In genomic region chr10:72296829-72297280, GRCh38 we compare ENCODE assay signal across 8 cellular contexts. TPM values are rescaled to one million over a fixed set of nuclear protein-coding genes. Genes with fewer than 3 reads are reported as not detected.
A peak's percentile ranks its signal among the peaks of the same experiment; 100 is the strongest.
DNase-seq lines count a peak whose midpoint lies in the region; ATAC-seq, FAIRE-seq and TF ChIP-seq lines count a peak whose summit lies in the region.
"Not testable (repeated sequence)": the region's sequence is repeated elsewhere in the genome, so short reads cannot be mapped to it uniquely, and the experiment has no call there.

No MANE protein-coding gene starts in this region.

- intact Hi-C loops in GM12878 (cut with micrococcal nuclease; ENCODE audit: unreplicated experiment) = loop anchor here (1.0 to 2.0 kb wide), 7 partner anchors 23 to 164 kb away; partner anchors contain the start of gene DDIT4
- intact Hi-C loops in esophagus muscularis mucosa (cut with DNase I); lower lobe of right lung (cut with DNase I); transverse colon (cut with DNase I; ENCODE audit: low total_unique reads): not testable (repeated sequence)

- CTCF ChIA-PET in CD8-positive, alpha-beta memory T cell (lab: Charles Lee) = interaction anchor here (0.5 to 1.8 kb wide), 15 partner anchors 11 to 248 kb away, joined by 3 to 13 read pairs (median 5); partner anchors contain the start of gene SPOCK2
- CTCF ChIA-PET in WTC11 (lab: Charles Lee) = interaction anchor here (0.9 kb wide), 1 partner anchor 22 kb away, joined by 3 read pairs; no protein-coding TSS in a partner anchor
- CTCF ChIA-PET in GM12878 (lab: Yijun Ruan, JAX) = interaction anchor here (0.8 to 2.1 kb wide), 15 partner anchors 22 to 248 kb away, joined by 3 to 19 read pairs (median 4); no protein-coding TSS in a partner anchor

- peak overlapping the region; percentile 10 for H2BK12ac ChIP-seq in trophoblast cell (ENCODE audit: low read length)

- WGBS in GM12878 (ENCODE audit: insufficient coverage, insufficient replicate concordance, low lambda C conversion rate, missing lambda C conversion rate) = 1% methylated on average over 19 of the region's 19 CpGs
- WGBS in esophagus muscularis mucosa = 74% methylated on average over 19 of the region's 19 CpGs
- WGBS in trophoblast cell (ENCODE audit: extremely low coverage, insufficient coverage, insufficient read length) = no CpG with 5 or more reads among the region's 19 CpGs
- 68 to 71% methylated on average over 10 to 19 of the region's 19 CpGs for WGBS in transverse colon (ENCODE audit: low coverage in 1 of 2), 2 donors

- H3K27ac ChIP-seq in CD8-positive, alpha-beta memory T cell (ENCODE audit: low read depth, low read length) = peak overlapping the region; percentile 98
- H3K27ac ChIP-seq in GM12878 (ENCODE audit: control insufficient read depth, insufficient read depth) (peak overlapping the region; percentile 100), esophagus muscularis mucosa (replicated peaks in 1 of 4) (peak overlapping the region; percentile 88 to 96 (median 93)), lower lobe of right lung (peak overlapping the region; percentile 99), transverse colon (peak overlapping the region; percentile 87 to 96 (median 90))
- not testable (repeated sequence) for H3K27ac ChIP-seq in trophoblast cell (ENCODE audit: low read depth, low read length)

- not testable (repeated sequence) for TF ChIP-seq EP300 in GM12878 (IDR thresholded peaks at IDR 0.05; ENCODE audit: borderline replicate concordance in 1 of 2, control insufficient read depth in 1 of 2, low read depth in 2 of 2, low read length in 2 of 2); esophagus muscularis mucosa (IDR thresholded peaks at IDR 0.05); transverse colon (IDR thresholded peaks at IDR 0.05; ENCODE audit: low read depth)

- not testable (repeated sequence) for BruUV-seq in GM12878 (replicated peaks; lab: Mats Ljungman, UMichigan)

- not testable (repeated sequence) for H3K36me3 ChIP-seq in CD8-positive, alpha-beta memory T cell (ENCODE audit: insufficient read depth, low read length); GM12878 (ENCODE audit: control insufficient read depth in 2 of 2, insufficient read depth in 2 of 2, low read length in 1 of 2); esophagus muscularis mucosa; lower lobe of right lung; trophoblast cell (ENCODE audit: control insufficient read depth in 1 of 2, insufficient read depth in 2 of 2, low read length in 2 of 2); transverse colon

- H3K23ac ChIP-seq in trophoblast cell (ENCODE audit: low read length) = not testable (repeated sequence)

- H3K9me3 ChIP-seq in CD8-positive, alpha-beta memory T cell (ENCODE audit: low read length); GM12878 (replicated peaks; ENCODE audit: control insufficient read depth, insufficient read depth, low read length); esophagus muscularis mucosa; lower lobe of right lung; trophoblast cell (ENCODE audit: insufficient read depth, low read depth, low read length); transverse colon: not testable (repeated sequence)

- H3K79me1 ChIP-seq in trophoblast cell (ENCODE audit: low read length) = peaks cover 25% of the 10 kb centered on the region

- H4K8ac ChIP-seq in trophoblast cell (ENCODE audit: low read depth, low read length) = peak overlapping the region; percentile 55

- H3K36me3 Mint-ChIP-seq in CD8-positive, alpha-beta memory T cell; IgD-negative memory B cell; WTC11: not testable (repeated sequence)

- not testable (repeated sequence) for H4K20me1 ChIP-seq in GM12878 (ENCODE audit: control insufficient read depth, insufficient read depth)

- H3K14ac ChIP-seq in trophoblast cell (ENCODE audit: low read length) = peak overlapping the region; percentile 21

- H3K9me3 Mint-ChIP-seq in CD8-positive, alpha-beta memory T cell; IgD-negative memory B cell; WTC11: not testable (repeated sequence)

- not testable (repeated sequence) for TF ChIP-seq CTCF in WTC11 (IDR thresholded peaks at IDR 0.05); GM12878 (IDR thresholded peaks at IDR 0.05 in 2 of 3, conservative IDR thresholded peaks at IDR 0.05 in 1 of 3; ENCODE audit: control insufficient read depth in 2 of 3, extremely low read depth in 1 of 3, insufficient read depth in 1 of 3, low read depth in 3 of 3, low read length in 3 of 3); esophagus muscularis mucosa (IDR thresholded peaks at IDR 0.05); lower lobe of right lung (IDR thresholded peaks at IDR 0.05); transverse colon (IDR thresholded peaks at IDR 0.05)

- POLR2A ChIA-PET in CD8-positive, alpha-beta memory T cell (lab: Charles Lee) = interaction anchor here (0.5 to 2.3 kb wide), 15 partner anchors 20 to 1463 kb away, joined by 3 to 30 read pairs (median 5); partner anchors contain the start of genes ANAPC16, ASCC1 and DDIT4
- POLR2A ChIA-PET in WTC11 (lab: Charles Lee) = interaction anchor here (0.6 to 2.4 kb wide), 5 partner anchors 22 to 36 kb away, joined by 3 to 13 read pairs (median 3); no protein-coding TSS in a partner anchor
- POLR2A ChIA-PET in GM12878 (lab: Charles Lee) = interaction anchor here (1.0 to 3.5 kb wide), 16 partner anchors 10 to 165 kb away, joined by 3 to 93 read pairs (median 5); partner anchors contain the start of gene DDIT4

- peak overlapping the region; percentile 24 for H3K4me3 ChIP-seq in CD8-positive, alpha-beta memory T cell (ENCODE audit: low read length)
- H3K4me3 ChIP-seq in GM12878 (peak overlapping the region; percentile 66), esophagus muscularis mucosa (peak overlapping the region; percentile 71 to 77 (median 75)), lower lobe of right lung (peak overlapping the region; percentile 73), trophoblast cell (ENCODE audit: low read depth, low read length) (peak overlapping the region; percentile 12), transverse colon (peak overlapping the region in 2 of 4 donors; percentile 56 to 59)

- H2BK5ac ChIP-seq in trophoblast cell (ENCODE audit: low read depth, low read length, poor library complexity) = not testable (repeated sequence)

- DNase-seq in CD8-positive, alpha-beta memory T cell; WTC11 (ENCODE audit: low spot score); GM12878 (ENCODE audit: low read depth, low spot score); esophagus muscularis mucosa (ENCODE audit: extremely low spot score); lower lobe of right lung; trophoblast cell; transverse colon: not testable (repeated sequence)

- not testable (repeated sequence) for TF ChIP-seq RAD21 in GM12878 (IDR thresholded peaks at IDR 0.05; ENCODE audit: insufficient read depth, low read depth, low read length)

- H3K79me2 ChIP-seq in GM12878 (ENCODE audit: control insufficient read depth, insufficient read depth, low read length); trophoblast cell (ENCODE audit: control insufficient read depth, insufficient read depth, low read length, poor library complexity): not testable (repeated sequence)

- H4K12ac ChIP-seq in trophoblast cell (ENCODE audit: low read depth, low read length) = not testable (repeated sequence)

- peak overlapping the region; percentile 100 for H3K9ac ChIP-seq in GM12878 (ENCODE audit: control insufficient read depth, insufficient read depth, low read length)
- H3K9ac ChIP-seq in trophoblast cell (ENCODE audit: low read length) = not testable (repeated sequence)

- SMC1A ChIA-PET in GM12878 (lab: Charles Lee; ENCODE audit: uncharacterized antibody, unreplicated experiment) = interaction anchor here (0.8 to 3.6 kb wide), 22 partner anchors 9 to 164 kb away, joined by 3 to 34 read pairs (median 6); partner anchors contain the start of genes ANAPC16 and DDIT4

- peaks cover 67% of the 10 kb centered on the region for H3K4me1 ChIP-seq in CD8-positive, alpha-beta memory T cell (ENCODE audit: insufficient read depth, low read length)
- H3K4me1 ChIP-seq in GM12878 (ENCODE audit: control insufficient read depth, insufficient read depth, low read length) (peaks cover 53% of the 10 kb centered on the region), esophagus muscularis mucosa (peaks cover 8 to 24% (median 22%) of the 10 kb centered on the region in 4 donors), lower lobe of right lung (peaks cover 25% of the 10 kb centered on the region), trophoblast cell (ENCODE audit: control insufficient read depth in 1 of 2, insufficient read depth in 2 of 2, low read length in 2 of 2) (peaks cover 19 to 23% of the 10 kb centered on the region in 2 experiments), transverse colon (peaks cover 7 to 27% (median 13%) of the 10 kb centered on the region in 4 donors)

- not testable (repeated sequence) for H3K27me3 ChIP-seq in CD8-positive, alpha-beta memory T cell (ENCODE audit: insufficient read depth, low read length, poor library complexity, severe bottlenecking); GM12878 (replicated peaks in 1 of 2; ENCODE audit: control insufficient read depth in 2 of 2, insufficient read depth in 2 of 2, low read length in 1 of 2); esophagus muscularis mucosa; lower lobe of right lung (ENCODE audit: low read depth); trophoblast cell (ENCODE audit: insufficient read depth, low read length); transverse colon

- H2AK5ac ChIP-seq in trophoblast cell (ENCODE audit: low read length) = peak overlapping the region; percentile 85

- not testable (repeated sequence) for FAIRE-seq in GM12878 (lab: Jason Lieb, UNC)

- H3K4me2 ChIP-seq in GM12878 (ENCODE audit: control insufficient read depth, insufficient read depth) (peak overlapping the region; percentile 96), trophoblast cell (ENCODE audit: low read length) (peak overlapping the region; percentile 87)

- peak overlapping the region; percentile 31 for H3K4ac ChIP-seq in trophoblast cell (ENCODE audit: low read depth, low read length)

- not testable (repeated sequence) for TF ChIP-seq POLR2A in GM12878 (IDR thresholded peaks at IDR 0.05; ENCODE audit: low read depth, low read length); esophagus muscularis mucosa (IDR thresholded peaks at IDR 0.05; ENCODE audit: low read depth)
- TF ChIP-seq POLR2A in transverse colon (IDR thresholded peaks at IDR 0.05) = peak; percentile 32

- H3K4me3 Mint-ChIP-seq in CD8-positive, alpha-beta memory T cell = peak overlapping the region; percentile 76 to 89 (median 85)
- peak overlapping the region; percentile 89 to 96 (median 94) for H3K4me3 Mint-ChIP-seq in IgD-negative memory B cell
- peak overlapping the region; percentile 72 for H3K4me3 Mint-ChIP-seq in WTC11

- in situ Hi-C loops in GM12878 (cut with MboI); transverse colon (cut with MboI; ENCODE audit: low pct_ligation_motif_present in 1 of 4, low pct_unique_long_range_greater_than_20kb in 1 of 4, low sequenced_read_pairs in 3 of 4): not testable (repeated sequence)

- ATAC-seq in WTC11, GM12878, lower lobe of right lung: not testable (repeated sequence)

- not testable (repeated sequence) for H2BK120ac ChIP-seq in trophoblast cell (ENCODE audit: insufficient read depth, low read length, poor library complexity)

- peak overlapping the region; percentile 97 to 100 (median 99) for H3K27ac Mint-ChIP-seq in CD8-positive, alpha-beta memory T cell
- peak overlapping the region; percentile 99 to 100 (median 100) for H3K27ac Mint-ChIP-seq in IgD-negative memory B cell
- not testable (repeated sequence) for H3K27ac Mint-ChIP-seq in WTC11

- H3K4me1 Mint-ChIP-seq in CD8-positive, alpha-beta memory T cell = peaks cover 44 to 73% (median 54%) of the 10 kb centered on the region in 3 donors
- H3K4me1 Mint-ChIP-seq in IgD-negative memory B cell (peaks cover 23 to 34% (median 31%) of the 10 kb centered on the region in 3 donors), WTC11 (peaks cover 25% of the 10 kb centered on the region)

- RAD21 ChIA-PET in GM12878 (lab: Charles Lee; ENCODE audit: unreplicated experiment) = interaction anchor here (0.8 to 4.3 kb wide), 20 partner anchors 10 to 168 kb away, joined by 3 to 67 read pairs (median 6); partner anchors contain the start of genes ANAPC16, ASCC1 and DDIT4

- not testable (repeated sequence) for H3K27me3 Mint-ChIP-seq in CD8-positive, alpha-beta memory T cell; IgD-negative memory B cell; WTC11 (ENCODE audit: low read depth)

- peak overlapping the region; percentile 83 for H4K91ac ChIP-seq in trophoblast cell (ENCODE audit: low read depth, low read length)

- not testable (repeated sequence) for H2AFZ ChIP-seq in GM12878 (ENCODE audit: control insufficient read depth, low read depth, low read length)
- H2AFZ ChIP-seq in trophoblast cell (ENCODE audit: insufficient read depth, low read length, poor library complexity) = peak overlapping the region; percentile 28

- H3K18ac ChIP-seq in trophoblast cell (ENCODE audit: low read length) = not testable (repeated sequence)

RNA-seq across cellular contexts. Expression of gene DDIT4, which starts 23.1 kb away (rescaled TPM):
- 100 to 1,000 TPM; 144 to 156 TPM for total RNA-seq in CD8-positive, alpha-beta memory T cell
- 183 TPM for polyA plus RNA-seq in CD8-positive, alpha-beta memory T cell
- polyA plus RNA-seq in IgD-negative memory B cell (79.9 TPM), GM12878 (2011; rRNA removed) (181 and 277 TPM in 2 replicates), GM12878 (2014; fragmentation: Illumina TruSeq; extraction: Trizol) (35.2 and 44.5 TPM in 2 replicates), GM12878 (2014; fragmentation: Nextera tagmentation; extraction: Ambion mirVana) (1 to 10 TPM; 2.1 to 5.0 TPM), GM12878 (2014; rRNA removed) (174 and 190 TPM in 2 replicates), GM12878 (2016; fragmentation: Nextera tagmentation; extraction: Ambion mirVana) (100 to 1,000 TPM; 245 to 268 TPM)
- total RNA-seq in WTC11 (2021) (118 to 158 TPM (median 153 TPM) in 3 replicates), GM12878 (2014; rRNA removed) (227 and 228 TPM in 2 replicates), GM12878 (2014; rRNA removed; fragmentation: Illumina TruSeq; extraction: Trizol) (75.4 and 76.9 TPM in 2 replicates), GM12878 (2021) (192 and 210 TPM in 2 replicates), esophagus muscularis mucosa (100 to 1,000 TPM in 3 of 4 donors, 10 to 100 TPM in 1; 77.4 to 247 (median 146) TPM), lower lobe of right lung (161 TPM), transverse colon (100 to 1,000 TPM in 3 of 4 donors, 10 to 100 TPM in 1; 64.5 to 356 (median 150) TPM)
- total RNA-seq in GM12878 (2013; cell fraction: nucleolus; rRNA removed) = 278 and 329 TPM in 2 replicates
- polyA plus RNA-seq in GM12878 (2011; ENCODE audit: low read depth) = 31.9 TPM
- 307 and 319 TPM in 2 replicates for polyA plus RNA-seq in GM12878 (2011; cell fraction: cytosol; rRNA removed)
- polyA plus RNA-seq in GM12878 (2011; cell fraction: nucleus; rRNA removed) = 445 and 463 TPM in 2 replicates
- polyA plus RNA-seq in GM12878 (2012) = 108 and 193 TPM in 2 replicates
- 219 and 366 TPM in 2 replicates for polyA minus RNA-seq in GM12878 (2011; rRNA and poly(A)+ RNA removed)
- polyA minus RNA-seq in GM12878 (2011; cell fraction: cytosol; rRNA and poly(A)+ RNA removed) = 187 and 217 TPM in 2 replicates
- 480 and 614 TPM in 2 replicates for polyA minus RNA-seq in GM12878 (2011; cell fraction: nucleus; rRNA and poly(A)+ RNA removed)
- polyA plus RNA-seq in trophoblast cell (2013) = 175 and 178 TPM in 2 replicates

RNA-seq across cellular contexts. Expression of gene DNAJB12, which starts 57.9 kb away (rescaled TPM):
- total RNA-seq in CD8-positive, alpha-beta memory T cell = 10 to 100 TPM; 29.4 to 30.4 TPM
- 28.0 TPM for polyA plus RNA-seq in CD8-positive, alpha-beta memory T cell
- 27.6 TPM for polyA plus RNA-seq in IgD-negative memory B cell
- 19.3 to 21.6 TPM (median 20.0 TPM) in 3 replicates for total RNA-seq in WTC11 (2021)
- 25.8 and 26.5 TPM in 2 replicates for total RNA-seq in GM12878 (2013; cell fraction: nucleolus; rRNA removed)
- 27.0 and 29.9 TPM in 2 replicates for total RNA-seq in GM12878 (2014; rRNA removed)
- 16.0 and 18.0 TPM in 2 replicates for total RNA-seq in GM12878 (2014; rRNA removed; fragmentation: Illumina TruSeq; extraction: Trizol)
- 26.9 and 27.7 TPM in 2 replicates for total RNA-seq in GM12878 (2021)
- 8.5 TPM for polyA plus RNA-seq in GM12878 (2011; ENCODE audit: low read depth)
- polyA plus RNA-seq in GM12878 (2011; rRNA removed) = 4.5 and 10.7 TPM in 2 replicates
- polyA plus RNA-seq in GM12878 (2011; cell fraction: cytosol; rRNA removed) = 13.3 and 15.1 TPM in 2 replicates
- polyA plus RNA-seq in GM12878 (2011; cell fraction: nucleus; rRNA removed) = 27.0 and 29.8 TPM in 2 replicates
- 13.1 and 16.0 TPM in 2 replicates for polyA plus RNA-seq in GM12878 (2012)
- polyA plus RNA-seq in GM12878 (2014; fragmentation: Illumina TruSeq; extraction: Trizol) = 11.1 and 19.3 TPM in 2 replicates
- polyA plus RNA-seq in GM12878 (2014; fragmentation: Nextera tagmentation; extraction: Ambion mirVana) = 1 to 10 TPM; 4.6 to 7.6 TPM
- polyA plus RNA-seq in GM12878 (2014; rRNA removed) = 18.4 and 22.7 TPM in 2 replicates
- 10 to 100 TPM; 28.7 to 31.6 TPM for polyA plus RNA-seq in GM12878 (2016; fragmentation: Nextera tagmentation; extraction: Ambion mirVana)
- 7.8 and 11.3 TPM in 2 replicates for polyA minus RNA-seq in GM12878 (2011; rRNA and poly(A)+ RNA removed)
- polyA minus RNA-seq in GM12878 (2011; cell fraction: cytosol; rRNA and poly(A)+ RNA removed) = 6.5 and 9.6 TPM in 2 replicates
- polyA minus RNA-seq in GM12878 (2011; cell fraction: nucleus; rRNA and poly(A)+ RNA removed) = 9.7 and 19.6 TPM in 2 replicates
- total RNA-seq in esophagus muscularis mucosa = 10 to 100 TPM; 27.8 to 46.5 (median 37.8) TPM
- total RNA-seq in lower lobe of right lung = 44.7 TPM
- 17.3 and 17.4 TPM in 2 replicates for polyA plus RNA-seq in trophoblast cell (2013)
- total RNA-seq in transverse colon = 10 to 100 TPM; 33.7 to 69.2 (median 38.0) TPM
